ENCODE assay signal across 1 cellular context in genomic region chr20:51541189-51542032, GRCh38.
TF ChIP-seq lines count a peak whose summit lies in the region.

No MANE protein-coding gene starts in this region.

TF ChIP-seq in HepG2, 621 proteins besides CTCF, POLR2A, EP300 and RAD21 (continued from another document and continues in another):
- 0 out of 2 replicates have a peak, but pooled peaks have one; percentile 39 for TF ChIP-seq THRA (CRISPR knock-in tag; IDR thresholded peaks at IDR 0.05; ENCODE audit: borderline replicate concordance)
- TF ChIP-seq ZSCAN30 (CRISPR knock-in tag; IDR thresholded peaks at IDR 0.05) = no peak
- TF ChIP-seq ZFYVE20 (CRISPR knock-in tag; IDR thresholded peaks at IDR 0.05; ENCODE audit: borderline replicate concordance, low read depth) = no peak
- TF ChIP-seq RCOR2 (CRISPR knock-in tag; IDR thresholded peaks at IDR 0.05) = peak; percentile 78
- TF ChIP-seq BCL6 (CRISPR knock-in tag; IDR thresholded peaks at IDR 0.05) = peak; percentile 57; the same call in 1 of the 2 replicates
- peak in 1 of 2 experiments; percentile 12; a peak in 1 of 4 replicates for TF ChIP-seq KLF16 (CRISPR knock-in tag; IDR thresholded peaks at IDR 0.05)
- peak; percentile 91 for TF ChIP-seq BCL3 (CRISPR knock-in tag; IDR thresholded peaks at IDR 0.05)
- TF ChIP-seq BORCS8-MEF2B (CRISPR knock-in tag; IDR thresholded peaks at IDR 0.05) = peak; percentile 90
- peak; percentile 80 for TF ChIP-seq NCOR1 (IDR thresholded peaks at IDR 0.05; ENCODE audit: borderline replicate concordance, low read length)
- TF ChIP-seq MZF1 (CRISPR knock-in tag; IDR thresholded peaks at IDR 0.05; ENCODE audit: borderline replicate concordance) = no peak
- TF ChIP-seq ZNF142 (CRISPR knock-in tag; IDR thresholded peaks at IDR 0.05) = no peak
- peak; percentile 15; the same call in 1 of the 2 replicates for TF ChIP-seq KDM1A (CRISPR knock-in tag; IDR thresholded peaks at IDR 0.05)
- TF ChIP-seq NR3C1 (CRISPR knock-in tag; IDR thresholded peaks at IDR 0.05) = no peak
- TF ChIP-seq ARID5B (CRISPR knock-in tag; IDR thresholded peaks at IDR 0.05) = peak; percentile 74
- peak in 1 of 2 experiments; percentile 50; a peak in 1 of 4 replicates for TF ChIP-seq NR2F1 (CRISPR knock-in tag; IDR thresholded peaks at IDR 0.05)
- TF ChIP-seq ZNF382 (CRISPR knock-in tag; IDR thresholded peaks at IDR 0.05; ENCODE audit: borderline replicate concordance) = no peak
- TF ChIP-seq TEAD3 (CRISPR knock-in tag; optimal IDR thresholded peaks at IDR 0.05; ENCODE audit: borderline replicate concordance) = peak; percentile 13
- TF ChIP-seq ZNF674 (CRISPR knock-in tag; IDR thresholded peaks at IDR 0.05; ENCODE audit: low read depth) = no peak
- no peak for TF ChIP-seq ZNF136 (CRISPR knock-in tag; IDR thresholded peaks at IDR 0.05; ENCODE audit: low read depth)
- TF ChIP-seq FUBP1 (CRISPR knock-in tag; IDR thresholded peaks at IDR 0.05; ENCODE audit: borderline replicate concordance) = 0 out of 2 replicates have a peak, but pooled peaks have one; percentile 75
- no peak for TF ChIP-seq ZFP36L1 (CRISPR knock-in tag; IDR thresholded peaks at IDR 0.05)
- 0 out of 2 replicates have a peak, but pooled peaks have one; percentile 7 for TF ChIP-seq ZNF619 (CRISPR knock-in tag; IDR thresholded peaks at IDR 0.05)
- no peak for TF ChIP-seq IKZF4 (CRISPR knock-in tag; IDR thresholded peaks at IDR 0.05; ENCODE audit: borderline replicate concordance, low read depth, not compliant biosample characterization)
- TF ChIP-seq SP140L (CRISPR knock-in tag; IDR thresholded peaks at IDR 0.05; ENCODE audit: borderline replicate concordance) = no peak
- TF ChIP-seq ZFAT (CRISPR knock-in tag; conservative IDR thresholded peaks at IDR 0.05) = no peak
- no peak for TF ChIP-seq TIGD3 (CRISPR knock-in tag; IDR thresholded peaks at IDR 0.05; ENCODE audit: borderline replicate concordance)
- TF ChIP-seq ZNF710 (CRISPR knock-in tag; IDR thresholded peaks at IDR 0.05; ENCODE audit: borderline replicate concordance) = peak; percentile 62; the same call in 1 of the 2 replicates
- TF ChIP-seq ZNF251 (CRISPR knock-in tag; IDR thresholded peaks at IDR 0.05) = no peak
- TF ChIP-seq SCMH1 (CRISPR knock-in tag; IDR thresholded peaks at IDR 0.05; ENCODE audit: borderline replicate concordance) = no peak
- TF ChIP-seq HOXA3 (CRISPR knock-in tag; IDR thresholded peaks at IDR 0.05) = peak; percentile 70
- TF ChIP-seq ZNF891 (CRISPR knock-in tag; IDR thresholded peaks at IDR 0.05) = 0 out of 2 replicates have a peak, but pooled peaks have one; percentile 26
- TF ChIP-seq ZBTB49 (CRISPR knock-in tag; IDR thresholded peaks at IDR 0.05; ENCODE audit: borderline replicate concordance) = peak; percentile 19; the same call in 1 of the 2 replicates
- no peak for TF ChIP-seq TEAD2 (CRISPR knock-in tag; IDR thresholded peaks at IDR 0.05)
- peak; percentile 38 for TF ChIP-seq KLF11 (CRISPR knock-in tag; IDR thresholded peaks at IDR 0.05)
- TF ChIP-seq ZNF766 (CRISPR knock-in tag; IDR thresholded peaks at IDR 0.05; ENCODE audit: borderline replicate concordance) = no peak
- peak; percentile 55; the same call in 1 of the 2 replicates for TF ChIP-seq ZSCAN9 (CRISPR knock-in tag; IDR thresholded peaks at IDR 0.05; ENCODE audit: borderline replicate concordance)
- no peak for TF ChIP-seq NR1H2 (CRISPR knock-in tag; IDR thresholded peaks at IDR 0.05; ENCODE audit: borderline replicate concordance, low read depth)
